In the genomic region with DNA sequence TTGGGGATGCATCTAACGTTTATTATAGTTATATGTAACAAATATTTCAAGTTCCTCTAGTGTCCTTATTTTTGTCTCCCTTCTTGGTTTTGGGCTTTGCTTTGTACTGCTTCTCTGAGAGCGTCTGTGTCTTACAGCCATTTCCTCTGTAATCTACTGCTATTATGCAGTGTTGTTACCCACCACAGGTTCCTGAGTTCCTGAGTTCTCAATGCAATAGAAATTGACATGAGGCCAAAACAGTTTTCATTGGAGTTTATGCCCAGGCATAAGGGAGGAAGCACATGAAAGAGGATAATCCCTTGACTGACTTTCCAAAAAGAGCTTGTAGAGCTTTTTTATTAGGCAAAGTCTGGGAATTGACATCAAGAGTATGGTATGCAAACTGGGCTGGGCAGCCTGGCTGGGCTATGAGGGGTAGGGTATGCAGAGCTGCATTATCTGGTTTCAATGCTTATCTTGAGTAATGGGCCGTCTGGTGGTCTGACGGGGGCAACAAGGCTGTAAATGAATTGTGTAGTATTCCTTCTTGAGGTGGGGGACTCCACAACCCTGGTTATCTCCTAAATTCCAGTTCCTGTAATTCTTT, we compare ENCODE assay signal across 17 cellular contexts.
DNase-seq lines count a peak whose midpoint lies in the region; ATAC-seq and TF ChIP-seq lines count a peak whose summit lies in the region.
"Had no signal": no experiment of that assay in that cellular context is flagged by ENCODE, and none has a peak within 500 bp of the region (broad histone marks: within the 10 kb centered on the region; RNA-seq: fewer than 3 reads in every experiment).

No MANE protein-coding gene starts in this region.

- H3K9me3 Mint-ChIP-seq in H9 (peaks cover 0 to under 1% of the 10 kb centered on the region in 2 experiments; a peak in 2 of 5 replicates), mesothelial cell of epicardium (peaks cover under 1% of the 10 kb centered on the region)
- H3K9me3 Mint-ChIP-seq in activated CD8-positive, alpha-beta memory T cell treated with anti-CD3 and anti-CD28 coated beads, Interleukin-2, amount 10 ng/mL, durations not matched to agents 7 days and 5 days (ENCODE audit: low read depth), result no peaks in the 10 kb centered on the region

- no peak overlapping the region for H3K4me3 Mint-ChIP-seq in H9
- H3K4me3 Mint-ChIP-seq in mesothelial cell of epicardium, result no peak overlapping the region
- H3K4me3 Mint-ChIP-seq in activated CD8-positive, alpha-beta memory T cell treated with anti-CD3 and anti-CD28 coated beads, Interleukin-2, amount 10 ng/mL, durations not matched to agents 7 days and 5 days, result no peak overlapping the region
- H3K4me3 Mint-ChIP-seq: CD14-positive monocyte; CD4-positive, alpha-beta memory T cell had no signal

- H3K9me3 ChIP-seq in A673 (ENCODE audit: low read depth, low read length, poor library complexity, severe bottlenecking) (no peaks in the 10 kb centered on the region), H9 (ENCODE audit: control insufficient read depth, low read depth, low read length) (no peaks in the 10 kb centered on the region), gastrocnemius medialis (no peaks in the 10 kb centered on the region)
- H3K9me3 ChIP-seq: A549, BLaER1 had no signal

- no peak overlapping the region for H3K18ac ChIP-seq in H9 (ENCODE audit: insufficient read length, low read depth, low read length)

- no peak overlapping the region for H2BK20ac ChIP-seq in H9 (ENCODE audit: low read depth, low read length, poor library complexity, severe bottlenecking)

- H3K23me2 ChIP-seq in H9 (ENCODE audit: insufficient read length, low read depth, low read length, poor library complexity, severe bottlenecking), result no peaks in the 10 kb centered on the region

- H3K4ac ChIP-seq in H9 (ENCODE audit: low read depth, low read length), result no peak overlapping the region

- H3T11ph ChIP-seq in H9 (ENCODE audit: low read length), result no peak overlapping the region

- H3K27ac ChIP-seq in A673 (ENCODE audit: low read depth, low read length, poor library complexity, severe bottlenecking), result peak overlapping the region; percentile 32
- H3K27ac ChIP-seq in H9 (ENCODE audit: insufficient read length, low read depth, low read length), result no peak overlapping the region
- H3K27ac ChIP-seq in gastrocnemius medialis, result no peak overlapping the region
- H3K27ac ChIP-seq: 22Rv1, A549, BLaER1, GM23248 had no signal

- H3K79me1 ChIP-seq in H9 (ENCODE audit: insufficient read depth, low read depth, low read length, poor library complexity, severe bottlenecking), result no peaks in the 10 kb centered on the region

- H3K27ac Mint-ChIP-seq in H9 (peak overlapping the region; percentile 15 to 55 (median 35); a peak in 3 of 7 replicates), mesothelial cell of epicardium (peak overlapping the region; percentile 47)
- no peak overlapping the region for H3K27ac Mint-ChIP-seq in activated CD8-positive, alpha-beta memory T cell treated with anti-CD3 and anti-CD28 coated beads, Interleukin-2, amount 10 ng/mL, durations not matched to agents 7 days and 5 days
- H3K27ac Mint-ChIP-seq: CD14-positive monocyte; CD4-positive, alpha-beta memory T cell had no signal

- H3K23ac ChIP-seq in H9 (ENCODE audit: insufficient read length, low read depth, low read length), result no peak overlapping the region

- peaks cover 9 to 11% of the 10 kb centered on the region in 2 experiments; a peak in 3 of 4 replicates for H3K4me1 Mint-ChIP-seq in H9
- H3K4me1 Mint-ChIP-seq in mesothelial cell of epicardium, result peaks cover 10% of the 10 kb centered on the region
- no peaks in the 10 kb centered on the region for H3K4me1 Mint-ChIP-seq in activated CD8-positive, alpha-beta memory T cell treated with anti-CD3 and anti-CD28 coated beads, Interleukin-2, amount 10 ng/mL, durations not matched to agents 7 days and 5 days
- H3K4me1 Mint-ChIP-seq: CD14-positive monocyte; CD4-positive, alpha-beta memory T cell had no signal

- intact Hi-C loops in A673 (cut with micrococcal nuclease; ENCODE audit: unreplicated experiment), result no loop called here
- intact Hi-C loops in gastrocnemius medialis (cut with DNase I; ENCODE audit: low total_unique reads), result no loop called here

- H3K4me3 ChIP-seq in A673 (ENCODE audit: low read depth, low read length, poor library complexity, severe bottlenecking) (no peak overlapping the region), gastrocnemius medialis (no peak overlapping the region)
- H3K4me3 ChIP-seq: A549, BLaER1, GM23248 had no signal

- peaks cover 0 to under 1% (median 0%) of the 10 kb centered on the region in 3 experiments; a peak in 1 of 7 replicates for H3K36me3 Mint-ChIP-seq in H9 (ENCODE audit: insufficient read depth in 1 of 3, low read depth in 3 of 3)
- H3K36me3 Mint-ChIP-seq in mesothelial cell of epicardium, result no peaks in the 10 kb centered on the region
- H3K36me3 Mint-ChIP-seq in activated CD8-positive, alpha-beta memory T cell treated with anti-CD3 and anti-CD28 coated beads, Interleukin-2, amount 10 ng/mL, durations not matched to agents 7 days and 5 days, result no peaks in the 10 kb centered on the region
- H3K36me3 Mint-ChIP-seq: CD14-positive monocyte; CD4-positive, alpha-beta memory T cell had no signal

- DNase-seq in A673 (ENCODE audit: low spot score) (peak; percentile 67), H9 (no peak), iPS-NIHi7 (ENCODE audit: extremely low spot score) (peak; percentile 16), mesothelial cell of epicardium (ENCODE audit: low spot score in 2 of 2, unreplicated experiment in 2 of 2) (no peak), gastrocnemius medialis (no peak)
- DNase-seq in stimulated activated naive CD4-positive, alpha-beta T cell (lab: John Stamatoyannopoulos, UW), result no peak
- DNase-seq in activated CD8-positive, alpha-beta memory T cell treated with anti-CD3 and anti-CD28 coated beads for 24 hours, result no peak
- no peak for DNase-seq in activated CD8-positive, alpha-beta memory T cell treated with anti-CD3 and anti-CD28 coated beads, Interleukin-2, amount 10 ng/mL, durations not matched to agents 7 days and 5 days
- DNase-seq: CD4-positive, alpha-beta memory T cell; DMS153; DMS79; GF-D8; GM23248 had no signal

- H3K27me3 ChIP-seq in A673 (replicated peaks; ENCODE audit: insufficient read depth, low read depth, low read length, poor library complexity) (no peaks in the 10 kb centered on the region), H9 (ENCODE audit: insufficient read depth, low read length) (no peaks in the 10 kb centered on the region), gastrocnemius medialis (no peaks in the 10 kb centered on the region)
- H3K27me3 ChIP-seq: BLaER1 had no signal

- no peak overlapping the region for H4K5ac ChIP-seq in H9 (ENCODE audit: insufficient read length, low read depth, low read length)

- POLR2A ChIA-PET in A673 (lab: Charles Lee; ENCODE audit: low non-redundant PET), result no interaction called here

- H3K79me2 ChIP-seq in H9 (ENCODE audit: insufficient read depth, low read length), result no peaks in the 10 kb centered on the region

- BruUV-seq in A673 (replicated peaks; lab: Mats Ljungman, UMichigan), result no TSS peak

- H2AK5ac ChIP-seq in H9 (ENCODE audit: insufficient read length, low read length), result no peak overlapping the region

- no peak overlapping the region for H2BK12ac ChIP-seq in H9 (ENCODE audit: insufficient read length, low read depth, low read length)

- H2BK5ac ChIP-seq in H9 (ENCODE audit: insufficient read length, low read length), result no peak overlapping the region

- no CpG with 5 or more reads among the region's 4 CpGs for WGBS in H9 (ENCODE audit: extremely low coverage, insufficient read length, low lambda C conversion rate)

- no peak overlapping the region for H4K8ac ChIP-seq in H9 (replicated peaks; ENCODE audit: insufficient read length, low read depth, low read length)

- no peak overlapping the region for H3K4me2 ChIP-seq in H9 (ENCODE audit: insufficient read depth, insufficient read length, low read length)
- H3K4me2 ChIP-seq: A549, BLaER1 had no signal

- no peak for ATAC-seq in gastrocnemius medialis
- ATAC-seq in activated CD8-positive, alpha-beta memory T cell treated with anti-CD3 and anti-CD28 coated beads, Interleukin-2, amount 10 ng/mL, durations not matched to agents 7 days and 5 days, result no peak
- ATAC-seq: A549 had no signal

- CTCF ChIA-PET in A673 (lab: Charles Lee), result no interaction called here
- CTCF ChIA-PET in activated CD8-positive, alpha-beta memory T cell treated with anti-CD3 and anti-CD28 coated beads, Interleukin-2, amount 10 ng/mL, durations not matched to agents 7 days and 5 days (lab: Charles Lee), result no interaction called here

- H3K14ac ChIP-seq in H9 (ENCODE audit: insufficient read depth, low read length), result no peak overlapping the region

- H2BK120ac ChIP-seq in H9 (ENCODE audit: low read depth, low read length, poor library complexity, severe bottlenecking), result no peak overlapping the region

- H2BK15ac ChIP-seq in H9 (ENCODE audit: low read depth, low read length), result no peak overlapping the region

- H4K91ac ChIP-seq in H9 (ENCODE audit: insufficient read length, low read depth, low read length), result no peak overlapping the region

- peaks cover 15% of the 10 kb centered on the region for H3K4me1 ChIP-seq in A673 (ENCODE audit: insufficient read depth, low read length, poor library complexity, severe bottlenecking)
- H3K4me1 ChIP-seq in H9 (ENCODE audit: insufficient read depth, low read length), result peaks cover 3% of the 10 kb centered on the region; the same call in 1 of the 2 replicates
- no peaks in the 10 kb centered on the region for H3K4me1 ChIP-seq in gastrocnemius medialis
- H3K4me1 ChIP-seq: A549, BLaER1 had no signal

- H3K56ac ChIP-seq in H9 (ENCODE audit: insufficient read length, low read depth, low read length), result no peak overlapping the region

- H3K36me3 ChIP-seq in A673 (ENCODE audit: insufficient read depth, low read length, poor library complexity, severe bottlenecking) (no peaks in the 10 kb centered on the region), gastrocnemius medialis (no peaks in the 10 kb centered on the region)
- H3K36me3 ChIP-seq: BLaER1 had no signal

- no peak for TF ChIP-seq POLR2A in gastrocnemius medialis (IDR thresholded peaks at IDR 0.05)

- no peak overlapping the region for H2AFZ ChIP-seq in H9 (ENCODE audit: low read length)
- H2AFZ ChIP-seq: GM23248 had no signal

- H3K27me3 Mint-ChIP-seq in H9 (ENCODE audit: low read depth), result no peaks in the 10 kb centered on the region
- H3K27me3 Mint-ChIP-seq in mesothelial cell of epicardium (ENCODE audit: low read depth), result no peaks in the 10 kb centered on the region
- no peaks in the 10 kb centered on the region for H3K27me3 Mint-ChIP-seq in activated CD8-positive, alpha-beta memory T cell treated with anti-CD3 and anti-CD28 coated beads, Interleukin-2, amount 10 ng/mL, durations not matched to agents 7 days and 5 days
- H3K27me3 Mint-ChIP-seq: CD4-positive, alpha-beta memory T cell had no signal

- H4K20me1 ChIP-seq in H9 (ENCODE audit: control insufficient read depth, insufficient read depth, insufficient read length), result no peaks in the 10 kb centered on the region
- H4K20me1 ChIP-seq: BLaER1 had no signal

- in situ Hi-C loops in gastrocnemius medialis (cut with MboI; ENCODE audit: low sequenced_read_pairs in 4 of 4), result no loop called here

- TF ChIP-seq CTCF in A673 (conservative IDR thresholded peaks at IDR 0.05; ENCODE audit: low read depth, low read length), result no peak
- TF ChIP-seq CTCF in H9 (conservative IDR thresholded peaks at IDR 0.05), result no peak
- TF ChIP-seq CTCF in mesothelial cell of epicardium (IDR thresholded peaks at IDR 0.05; ENCODE audit: unreplicated experiment), result no peak
- TF ChIP-seq CTCF in gastrocnemius medialis (IDR thresholded peaks at IDR 0.05 in 4 of 5, conservative IDR thresholded peaks at IDR 0.05 in 1 of 5), result no peak

- no peak overlapping the region for H3K9ac ChIP-seq in H9 (ENCODE audit: extremely low read depth, insufficient read length, low read length)
- H3K9ac ChIP-seq: BLaER1, GM23248 had no signal

Comparison
In these comparisons a context has a peak if more than half of its experiments do, and no peak if none do; other contexts are left out.
1. DNase-seq: peak in A673 (single experiment) and iPS-NIHi7 (single experiment); none in H9 (single experiment), mesothelial cell of epicardium (0 of 2), gastrocnemius medialis (0 of 2), stimulated activated naive CD4-positive, alpha-beta T cell (0 of 6), activated CD8-positive, alpha-beta memory T cell treated with anti-CD3 and anti-CD28 coated beads for 24 hours (single experiment) and activated CD8-positive, alpha-beta memory T cell treated with anti-CD3 and anti-CD28 coated beads, Interleukin-2, amount 10 ng/mL, durations not matched to agents 7 days and 5 days (single experiment).